In genomic region chr9:104093162-104093561, GRCh38 we compare ENCODE assay signal across 8 cellular contexts. TPM values are rescaled to one million over a fixed set of nuclear protein-coding genes. Genes with fewer than 3 reads are reported as not detected.
A peak's percentile ranks its signal among the peaks of the same experiment; 100 is the strongest.
DNase-seq lines count a peak whose midpoint lies in the region; ATAC-seq and TF ChIP-seq lines count a peak whose summit lies in the region.

No MANE protein-coding gene starts in this region.

- peaks cover 44% of the 10 kb centered on the region for H3K36me3 Mint-ChIP-seq in activated T-cell treated with anti-CD3 and anti-CD28 coated beads, Interleukin-2, amount 50 U/mL, for 24 hours (ENCODE audit: low read depth)

- H3K27ac ChIP-seq in SK-N-MC (peak overlapping the region; percentile 97), esophagus squamous epithelium (peak overlapping the region; percentile 94 to 97 (median 95)), parathyroid adenoma (peak overlapping the region; percentile 97)

- 3% methylated on average over 8 of the region's 8 CpGs for whole genome bisulfite sequencing in esophagus squamous epithelium, 2 donors

- H3K4me1 ChIP-seq in esophagus squamous epithelium (peaks cover 0 to 30% (median 14%) of the 10 kb centered on the region in 3 donors), parathyroid adenoma (no peaks in the 10 kb centered on the region)

- peak overlapping the region; percentile 97 for H3K9ac ChIP-seq in SK-N-MC (ENCODE audit: insufficient read length)
- no peak overlapping the region for H3K9ac ChIP-seq in parathyroid adenoma

- no peaks in the 10 kb centered on the region for H3K79me2 ChIP-seq in parathyroid adenoma

- peaks cover 46% of the 10 kb centered on the region for H3K4me1 Mint-ChIP-seq in activated T-cell treated with anti-CD3 and anti-CD28 coated beads, Interleukin-2, amount 50 U/mL, for 24 hours (ENCODE audit: low read depth)

- no peak for TF ChIP-seq POLR2A in esophagus squamous epithelium (IDR thresholded peaks at IDR 0.05)

- H3K27me3 ChIP-seq in esophagus squamous epithelium: no peaks in the 10 kb centered on the region
- H3K27me3 ChIP-seq in parathyroid adenoma (ENCODE audit: control insufficient read depth, insufficient read depth, low read length): no peaks in the 10 kb centered on the region

- H3K9me3 ChIP-seq in SK-N-MC (ENCODE audit: low read depth, low read length) (no peaks in the 10 kb centered on the region), esophagus squamous epithelium (no peaks in the 10 kb centered on the region), parathyroid adenoma (ENCODE audit: control insufficient read depth, low read length) (no peaks in the 10 kb centered on the region)

- peak overlapping the region; percentile 95 for H3K4me2 ChIP-seq in parathyroid adenoma (ENCODE audit: low read length)

- TF ChIP-seq CTCF in esophagus squamous epithelium (IDR thresholded peaks at IDR 0.05) (no peak), parathyroid adenoma (IDR thresholded peaks at IDR 0.05) (no peak)

- H3K36me3 ChIP-seq in SK-N-MC (ENCODE audit: insufficient read depth, low read length): peaks cover 15% of the 10 kb centered on the region
- no peaks in the 10 kb centered on the region for H3K36me3 ChIP-seq in esophagus squamous epithelium
- no peaks in the 10 kb centered on the region for H3K36me3 ChIP-seq in parathyroid adenoma (ENCODE audit: control insufficient read depth, insufficient read depth, low read length)

- peak overlapping the region; percentile 98 for H3K4me3 Mint-ChIP-seq in activated T-cell treated with anti-CD3 and anti-CD28 coated beads, Interleukin-2, amount 50 U/mL, for 24 hours

- H2AFZ ChIP-seq in parathyroid adenoma: peak overlapping the region; percentile 94

- DNase-seq in activated T-cell treated with anti-CD3 and anti-CD28 coated beads, Interleukin-2, amount 50 U/mL, for 24 hours: no peak
- no peak for DNase-seq in activated T-cell treated with anti-CD3 and anti-CD28 coated beads for 4 hours
- DNase-seq in SK-N-MC (ENCODE audit: low read depth, low spot score): no peak
- no peak for DNase-seq in esophagus squamous epithelium (lab: John Stamatoyannopoulos, UW)
- DNase-seq in ureter (ENCODE audit: low spot score): no peak
- DNase-seq in sciatic nerve (ENCODE audit: low spot score): no peak

- intact Hi-C loops in esophagus squamous epithelium (cut with DNase I) (no loop called here), sciatic nerve (cut with DNase I) (no loop called here)

- peak overlapping the region; percentile 99 for H3K27ac Mint-ChIP-seq in activated T-cell treated with anti-CD3 and anti-CD28 coated beads, Interleukin-2, amount 50 U/mL, for 24 hours

- ATAC-seq in HG02759 (IDR thresholded peaks at IDR 0.05; ENCODE audit: unreplicated experiment): no peak
- no peak for ATAC-seq in sciatic nerve

- H3K4me3 ChIP-seq in SK-N-MC (peak overlapping the region; percentile 92), esophagus squamous epithelium (peak overlapping the region; percentile 65 to 89 (median 72)), parathyroid adenoma (ENCODE audit: low read depth, low read length) (peak overlapping the region; percentile 86)

- no peaks in the 10 kb centered on the region for H3K9me3 Mint-ChIP-seq in activated T-cell treated with anti-CD3 and anti-CD28 coated beads, Interleukin-2, amount 50 U/mL, for 24 hours

- no peaks in the 10 kb centered on the region for H3K27me3 Mint-ChIP-seq in activated T-cell treated with anti-CD3 and anti-CD28 coated beads, Interleukin-2, amount 50 U/mL, for 24 hours

RNA-seq across cellular contexts. Expression of gene SMC2, which starts 0.9 kb away (rescaled TPM):
- total RNA-seq in esophagus squamous epithelium (10 to 100 TPM in 3 of 4 donors, 1 to 10 TPM in 1; 6.7 to 17.6 (median 13.7) TPM), ureter (7.2 TPM), sciatic nerve (9.5 TPM)
